15 cellular contexts compared by ENCODE assay signal in genomic region chr2:12990523-12990922, GRCh38.
DNase-seq lines count a peak whose midpoint lies in the region; ATAC-seq, FAIRE-seq and TF ChIP-seq lines count a peak whose summit lies in the region.
"Had no signal": no experiment of that assay in that cellular context is flagged by ENCODE, and none has a peak within 500 bp of the region (broad histone marks: within the 10 kb centered on the region; RNA-seq: fewer than 3 reads in every experiment).

No MANE protein-coding gene starts in this region.

- H3K27me3 Mint-ChIP-seq in immature natural killer cell (ENCODE audit: low read depth in 3 of 3): peaks cover 0 to 5% (median 0%) of the 10 kb centered on the region in 3 donors

- intact Hi-C loops in kidney (cut with DNase I): no loop called here

- no peak overlapping the region for H3K27ac Mint-ChIP-seq in immature natural killer cell
- H3K27ac Mint-ChIP-seq: activated T-cell treated with anti-CD3 and anti-CD28 coated beads, Interleukin-2, amount 50 U/mL, for 72 hours; nephron progenitor cell had no signal

- H3K27me3 ChIP-seq in RWPE2 (ENCODE audit: insufficient read depth, poor library complexity, severe bottlenecking): no peaks in the 10 kb centered on the region
- H3K27me3 ChIP-seq: SJSA1 had no signal

- H3K36me3 ChIP-seq in RWPE2 (ENCODE audit: low read depth): no peaks in the 10 kb centered on the region
- H3K36me3 ChIP-seq in kidney (ENCODE audit: control insufficient read depth in 1 of 2, insufficient read depth in 2 of 2, low read length in 2 of 2): no peaks in the 10 kb centered on the region
- H3K36me3 ChIP-seq: SJSA1 had no signal

- H3K9me3 ChIP-seq in RWPE2 (ENCODE audit: severe bottlenecking) (no peaks in the 10 kb centered on the region), kidney (ENCODE audit: control insufficient read depth in 1 of 2, low read length in 2 of 2) (peaks cover 0 to 7% of the 10 kb centered on the region in 2 donors)
- H3K9me3 ChIP-seq: SJSA1 had no signal

- ATAC-seq in RWPE2 (ENCODE audit: low read depth): no peak
- no peak for ATAC-seq in HG02678 (IDR thresholded peaks at IDR 0.05; ENCODE audit: unreplicated experiment)
- ATAC-seq: activated T-cell treated with anti-CD3 and anti-CD28 coated beads, Interleukin-2, amount 50 U/mL, for 72 hours; esophagus mucosa; GM12878 had no signal

- no peaks in the 10 kb centered on the region for H3K9me3 Mint-ChIP-seq in immature natural killer cell
- H3K9me3 Mint-ChIP-seq: activated T-cell treated with anti-CD3 and anti-CD28 coated beads, Interleukin-2, amount 50 U/mL, for 72 hours had no signal

- no peak overlapping the region for H3K9ac ChIP-seq in kidney (ENCODE audit: low read length in 2 of 2)

- no peak for FAIRE-seq in kidney (lab: Jason Lieb, UNC)
- FAIRE-seq: GM12878 had no signal

- H3K36me3 Mint-ChIP-seq in immature natural killer cell: no peaks in the 10 kb centered on the region

- H3K4me1 ChIP-seq in RWPE2 (ENCODE audit: insufficient read depth, poor library complexity, severe bottlenecking): no peaks in the 10 kb centered on the region
- no peaks in the 10 kb centered on the region for H3K4me1 ChIP-seq in kidney (ENCODE audit: control insufficient read depth in 1 of 2, insufficient read depth in 1 of 2, low read depth in 1 of 2, low read length in 2 of 2)
- H3K4me1 ChIP-seq: SJSA1 had no signal

- H3K4me3 Mint-ChIP-seq in immature natural killer cell: no peak overlapping the region
- H3K4me3 Mint-ChIP-seq: activated T-cell treated with anti-CD3 and anti-CD28 coated beads, Interleukin-2, amount 50 U/mL, for 72 hours; nephron progenitor cell had no signal

- H3K4me1 Mint-ChIP-seq in immature natural killer cell: peaks cover 10 to 17% of the 10 kb centered on the region in 2 donors
- H3K4me1 Mint-ChIP-seq: nephron progenitor cell had no signal

- H3K27ac ChIP-seq in RWPE2 (ENCODE audit: poor library complexity, severe bottlenecking) (no peak overlapping the region), kidney (ENCODE audit: low read depth in 2 of 2, low read length in 2 of 2) (no peak overlapping the region)
- H3K27ac ChIP-seq: SJSA1 had no signal

- no peak for DNase-seq in AG09319 (ENCODE audit: extremely low read depth, low read depth)
- DNase-seq in RWPE2 (ENCODE audit: low spot score): no peak
- no peak for DNase-seq in kidney
- DNase-seq in GM19240 (ENCODE audit: insufficient read length, low spot score): no peak
- DNase-seq in immature natural killer cell: no peak
- DNase-seq in HuH-7 (ENCODE audit: low spot score): no peak
- DNase-seq: activated T-cell treated with anti-CD3 and anti-CD28 coated beads, Interleukin-2, amount 50 U/mL, for 72 hours; Calu3; nephron progenitor cell; stimulated activated CD8-positive, alpha-beta memory T cell treated with anti-CD3 and anti-CD28 coated beads, Interleukin-4, amount 100 ng/mL, for 48 hours had no signal

- TF ChIP-seq CTCF in AG09319 (IDR thresholded peaks at IDR 0.05; ENCODE audit: low read depth, low read length): peak; percentile 24
- TF ChIP-seq CTCF in GM12874 (IDR thresholded peaks at IDR 0.05; ENCODE audit: insufficient read depth, low read depth, low read length): 0 out of 2 replicates have a peak, but pooled peaks have one; percentile 3
- TF ChIP-seq CTCF in RWPE2 (IDR thresholded peaks at IDR 0.05; ENCODE audit: poor library complexity, severe bottlenecking): peak; percentile 61
- peak; percentile 19 for TF ChIP-seq CTCF in kidney (IDR thresholded peaks at IDR 0.05; ENCODE audit: borderline replicate concordance, extremely low read depth, insufficient read depth)

- no peak overlapping the region for H3K4me3 ChIP-seq in RWPE2 (ENCODE audit: severe bottlenecking)
- no peak overlapping the region for H3K4me3 ChIP-seq in kidney (ENCODE audit: low read length in 2 of 2)
- H3K4me3 ChIP-seq: GM12878, SJSA1 had no signal

Comparison
In these comparisons a context has a peak if more than half of its experiments do, and no peak if none do; other contexts are left out.
1. CTCF ChIP-seq: peak in every context shown above with its lines; median percentile 61 in RWPE2; 24 in AG09319; 19 in kidney; 3 in GM12874.